8 cellular contexts compared by ENCODE assay signal in genomic region chr12:44874981-44875416, GRCh38. TPM values are rescaled to one million over a fixed set of nuclear protein-coding genes. Genes with fewer than 3 reads are reported as not detected.
A peak's percentile ranks its signal among the peaks of the same experiment; 100 is the strongest.
DNase-seq lines count a peak whose midpoint lies in the region; ATAC-seq, FAIRE-seq and TF ChIP-seq lines count a peak whose summit lies in the region.
"Had no signal": no experiment of that assay in that cellular context is flagged by ENCODE, and none has a peak within 500 bp of the region (broad histone marks: within the 10 kb centered on the region; RNA-seq: fewer than 3 reads in every experiment).

No MANE protein-coding gene starts in this region.

- DNase-seq in GM20000 (ENCODE audit: low spot score) (peak; percentile 37), Peyer's patch (peak in 1 of 3 donors; percentile 46), chondrocyte (ENCODE audit: low spot score) (no peak), GM12891 (ENCODE audit: insufficient read length, low spot score) (no peak), COR-L47 (lab: John Stamatoyannopoulos, UW) (no peak)
- DNase-seq in natural killer cell treated with Interleukin-12 subunit alpha and Interleukin-12 subunit beta and Interleukin-15 and Interleukin-18, amount 100 ng/mL, for 72 hours (ENCODE audit: low spot score) = no peak

- H3K27me3 ChIP-seq in Peyer's patch = peaks cover 0 to 15% of the 10 kb centered on the region in 2 donors

- no peaks in the 10 kb centered on the region for H3K9me3 ChIP-seq in Peyer's patch

- H3K4me3 Mint-ChIP-seq in chondrocyte (ENCODE audit: unreplicated experiment) = peak overlapping the region; percentile 75
- H3K4me3 Mint-ChIP-seq in natural killer cell treated with Interleukin-12 subunit alpha and Interleukin-12 subunit beta and Interleukin-15 and Interleukin-18, amount 100 ng/mL, for 72 hours = peak overlapping the region; percentile 89

- H3K27ac ChIP-seq in Peyer's patch = no peak overlapping the region

- peak overlapping the region; percentile 47 to 75 (median 58) for H3K4me3 ChIP-seq in Peyer's patch

- peak in 1 of 2 donors; percentile 51 for ATAC-seq in natural killer cell treated with Interleukin-12 subunit alpha and Interleukin-12 subunit beta and Interleukin-15 and Interleukin-18, amount 100 ng/mL, for 72 hours
- ATAC-seq in GM21360 (IDR thresholded peaks at IDR 0.05; ENCODE audit: unreplicated experiment) = no peak

- H3K4me1 ChIP-seq in Peyer's patch = peaks cover 0 to 16% (median 0%) of the 10 kb centered on the region in 4 donors

- H3K36me3 Mint-ChIP-seq in chondrocyte (ENCODE audit: low read depth) = no peaks in the 10 kb centered on the region
- peaks cover 17% of the 10 kb centered on the region for H3K36me3 Mint-ChIP-seq in natural killer cell treated with Interleukin-12 subunit alpha and Interleukin-12 subunit beta and Interleukin-15 and Interleukin-18, amount 100 ng/mL, for 72 hours

- TF ChIP-seq CTCF in GM20000 (IDR thresholded peaks at IDR 0.05; ENCODE audit: extremely low read depth, missing control alignments) (no peak), Peyer's patch (IDR thresholded peaks at IDR 0.05) (no peak), chondrocyte (IDR thresholded peaks at IDR 0.05) (no peak)

- H3K9me3 Mint-ChIP-seq in chondrocyte (ENCODE audit: low read depth) = peaks cover 19% of the 10 kb centered on the region
- no peaks in the 10 kb centered on the region for H3K9me3 Mint-ChIP-seq in natural killer cell treated with Interleukin-12 subunit alpha and Interleukin-12 subunit beta and Interleukin-15 and Interleukin-18, amount 100 ng/mL, for 72 hours

- TF ChIP-seq POLR2A in Peyer's patch (IDR thresholded peaks at IDR 0.05) (no peak), GM12891 (IDR thresholded peaks at IDR 0.05; ENCODE audit: low read depth, low read length) (no peak)

- peaks cover 62% of the 10 kb centered on the region for H3K27me3 Mint-ChIP-seq in chondrocyte (ENCODE audit: low read depth)
- peaks cover 40 to 77% of the 10 kb centered on the region in 2 donors for H3K27me3 Mint-ChIP-seq in natural killer cell treated with Interleukin-12 subunit alpha and Interleukin-12 subunit beta and Interleukin-15 and Interleukin-18, amount 100 ng/mL, for 72 hours

- no peak overlapping the region for H3K27ac Mint-ChIP-seq in chondrocyte (ENCODE audit: unreplicated experiment)
- no peak overlapping the region for H3K27ac Mint-ChIP-seq in natural killer cell treated with Interleukin-12 subunit alpha and Interleukin-12 subunit beta and Interleukin-15 and Interleukin-18, amount 100 ng/mL, for 72 hours

- no peak for FAIRE-seq in GM12891 (lab: Jason Lieb, UNC)
- FAIRE-seq: islet of Langerhans had no signal

- H3K36me3 ChIP-seq in Peyer's patch = no peaks in the 10 kb centered on the region

- H3K4me1 Mint-ChIP-seq in chondrocyte (ENCODE audit: low read depth) = peaks cover 20% of the 10 kb centered on the region
- peaks cover 14 to 23% of the 10 kb centered on the region in 2 donors for H3K4me1 Mint-ChIP-seq in natural killer cell treated with Interleukin-12 subunit alpha and Interleukin-12 subunit beta and Interleukin-15 and Interleukin-18, amount 100 ng/mL, for 72 hours (ENCODE audit: low read depth in 2 of 2)

TF ChIP-seq in GM12891, 5 proteins besides CTCF, POLR2A, EP300 and RAD21:
- TF ChIP-seq POU2F2 (IDR thresholded peaks at IDR 0.05; ENCODE audit: low read depth, low read length) = no peak
- no peak for TF ChIP-seq TAF1 (IDR thresholded peaks at IDR 0.05; ENCODE audit: low read depth, low read length)
- no peak for TF ChIP-seq PAX5 (IDR thresholded peaks at IDR 0.05; ENCODE audit: insufficient read depth, low read length, severe bottlenecking)

RNA-seq across cellular contexts. Expression of gene NELL2, which starts 1.1 kb away (rescaled TPM):
- total RNA-seq in Peyer's patch (10 to 100 TPM in 3 of 4 donors, 1 to 10 TPM in 1; 7.5 to 39.2 (median 15.9) TPM), chondrocyte (not detected in 3 replicates)
- total RNA-seq in natural killer cell treated with Interleukin-12 subunit alpha and Interleukin-12 subunit beta and Interleukin-15 and Interleukin-18, amount 100 ng/mL, for 72 hours = 1 to 10 TPM; 1.6 to 2.6 TPM
- polyA plus RNA-seq in GM12891 (2012; ENCODE audit: low read depth, missing spikeins) = 0.27 TPM
